ENCODE assay signal across 8 cellular contexts in the genomic region with DNA sequence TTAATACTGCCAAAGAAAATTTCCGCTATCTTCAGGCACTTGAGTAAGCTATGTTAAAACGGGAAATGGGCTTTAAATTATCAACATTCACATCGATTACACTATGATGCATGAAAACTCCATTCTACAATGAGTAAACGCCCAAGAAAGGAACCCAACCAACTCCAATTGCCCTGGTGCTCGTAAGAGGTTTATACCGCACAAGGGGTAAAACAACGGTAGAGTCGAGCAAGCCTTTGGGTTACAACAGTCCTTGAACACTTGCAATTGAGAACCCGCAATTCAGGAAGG. TPM values are rescaled to one million over a fixed set of nuclear protein-coding genes. Genes with fewer than 3 reads are reported as not detected.
DNase-seq lines count a peak whose midpoint lies in the region; ATAC-seq lines count a peak whose summit lies in the region.

No MANE protein-coding gene starts in this region.

- H3K4me1 Mint-ChIP-seq in activated naive CD4-positive, alpha-beta T cell treated with anti-CD3 and anti-CD28 coated beads, Interleukin-2, amount 50 U/mL, for 24 hours: peaks cover 33% of the 10 kb centered on the region
- H3K4me1 Mint-ChIP-seq in natural killer cell treated with Interleukin-12 subunit alpha and Interleukin-12 subunit beta and Interleukin-15 and Interleukin-18, amount 100 ng/mL, for 72 hours (ENCODE audit: low read depth in 2 of 2): peaks cover 33 to 54% of the 10 kb centered on the region in 2 donors

- ATAC-seq in natural killer cell treated with Interleukin-12 subunit alpha and Interleukin-12 subunit beta and Interleukin-15 and Interleukin-18, amount 100 ng/mL, for 72 hours: no peak
- no peak for ATAC-seq in GM19455 (IDR thresholded peaks at IDR 0.05; ENCODE audit: unreplicated experiment)

- peak overlapping the region; percentile 96 for H3K27ac Mint-ChIP-seq in activated naive CD4-positive, alpha-beta T cell treated with anti-CD3 and anti-CD28 coated beads, Interleukin-2, amount 50 U/mL, for 24 hours
- H3K27ac Mint-ChIP-seq in natural killer cell treated with Interleukin-12 subunit alpha and Interleukin-12 subunit beta and Interleukin-15 and Interleukin-18, amount 100 ng/mL, for 72 hours: peak overlapping the region; percentile 88 to 97

- H3K27me3 ChIP-seq in SJCRH30: no peaks in the 10 kb centered on the region
- H3K27me3 ChIP-seq in endocrine pancreas (ENCODE audit: control insufficient read depth, insufficient read depth, low read length): no peaks in the 10 kb centered on the region

- peak overlapping the region; percentile 87 for H3K4me3 ChIP-seq in SJCRH30
- H3K4me3 ChIP-seq in endocrine pancreas (ENCODE audit: control insufficient read depth, insufficient read depth, low read length): peak overlapping the region; percentile 94

- H3K27me3 Mint-ChIP-seq in activated naive CD4-positive, alpha-beta T cell treated with anti-CD3 and anti-CD28 coated beads, Interleukin-2, amount 50 U/mL, for 24 hours: no peaks in the 10 kb centered on the region
- H3K27me3 Mint-ChIP-seq in natural killer cell treated with Interleukin-12 subunit alpha and Interleukin-12 subunit beta and Interleukin-15 and Interleukin-18, amount 100 ng/mL, for 72 hours: no peaks in the 10 kb centered on the region

- H3K4me3 Mint-ChIP-seq in activated naive CD4-positive, alpha-beta T cell treated with anti-CD3 and anti-CD28 coated beads, Interleukin-2, amount 50 U/mL, for 24 hours: peak overlapping the region; percentile 97
- H3K4me3 Mint-ChIP-seq in natural killer cell treated with Interleukin-12 subunit alpha and Interleukin-12 subunit beta and Interleukin-15 and Interleukin-18, amount 100 ng/mL, for 72 hours: peak overlapping the region; percentile 91

- DNase-seq in activated naive CD4-positive, alpha-beta T cell treated with anti-CD3 and anti-CD28 coated beads, Interleukin-2, amount 50 U/mL, for 16 hours: no peak
- no peak for DNase-seq in SJCRH30
- DNase-seq in natural killer cell treated with Interleukin-12 subunit alpha and Interleukin-12 subunit beta and Interleukin-15 and Interleukin-18, amount 100 ng/mL, for 72 hours (ENCODE audit: low spot score): no peak
- no peak for DNase-seq in RKO (ENCODE audit: low spot score)
- DNase-seq in SHP77 treated with DMSO at 0.1 percent for 48 hours (lab: John Stamatoyannopoulos, UW): no peak

- no peaks in the 10 kb centered on the region for H3K9me3 Mint-ChIP-seq in activated naive CD4-positive, alpha-beta T cell treated with anti-CD3 and anti-CD28 coated beads, Interleukin-2, amount 50 U/mL, for 24 hours
- no peaks in the 10 kb centered on the region for H3K9me3 Mint-ChIP-seq in natural killer cell treated with Interleukin-12 subunit alpha and Interleukin-12 subunit beta and Interleukin-15 and Interleukin-18, amount 100 ng/mL, for 72 hours

- H3K36me3 Mint-ChIP-seq in activated naive CD4-positive, alpha-beta T cell treated with anti-CD3 and anti-CD28 coated beads, Interleukin-2, amount 50 U/mL, for 24 hours: no peaks in the 10 kb centered on the region
- H3K36me3 Mint-ChIP-seq in natural killer cell treated with Interleukin-12 subunit alpha and Interleukin-12 subunit beta and Interleukin-15 and Interleukin-18, amount 100 ng/mL, for 72 hours: no peaks in the 10 kb centered on the region

- H3K36me3 ChIP-seq in SJCRH30 (no peaks in the 10 kb centered on the region), endocrine pancreas (ENCODE audit: control insufficient read depth, insufficient read depth, low read length) (no peaks in the 10 kb centered on the region)

- H3K4me1 ChIP-seq in SJCRH30 (peaks cover 7% of the 10 kb centered on the region), endocrine pancreas (ENCODE audit: control insufficient read depth, insufficient read depth, low read length) (peaks cover 16% of the 10 kb centered on the region)

- H3K9ac ChIP-seq in endocrine pancreas (ENCODE audit: control insufficient read depth, insufficient read depth, low read length): peak overlapping the region; percentile 62

- H3K9me3 ChIP-seq in SJCRH30 (replicated peaks): no peaks in the 10 kb centered on the region
- H3K9me3 ChIP-seq in endocrine pancreas (ENCODE audit: control insufficient read depth, low read length): no peaks in the 10 kb centered on the region

- no peak overlapping the region for H3K27ac ChIP-seq in SJCRH30

RNA-seq across cellular contexts. Expression of gene AGTPBP1, which starts 1.0 kb away (rescaled TPM):
- 31.6 and 34.4 TPM in 2 replicates for total RNA-seq in SJCRH30 (2014; rRNA removed; shearing (Covaris generic))
- total RNA-seq in natural killer cell treated with Interleukin-12 subunit alpha and Interleukin-12 subunit beta and Interleukin-15 and Interleukin-18, amount 100 ng/mL, for 72 hours: 10 to 100 TPM; 41.1 to 49.6 TPM
